ENCODE assay signal across 23 cellular contexts in genomic region chr20:56348306-56348695, GRCh38. TPM values are rescaled to one million over a fixed set of nuclear protein-coding genes. Genes with fewer than 3 reads are reported as not detected.
DNase-seq lines count a peak whose midpoint lies in the region; ATAC-seq and TF ChIP-seq lines count a peak whose summit lies in the region.
"Had no signal": no experiment of that assay in that cellular context is flagged by ENCODE, and none has a peak within 500 bp of the region (broad histone marks: within the 10 kb centered on the region; RNA-seq: fewer than 3 reads in every experiment).

No MANE protein-coding gene starts in this region.

- H3K27ac Mint-ChIP-seq in brain, result peak overlapping the region; percentile 2 to 77 (median 52)
- H3K27ac Mint-ChIP-seq in activated CD4-positive, alpha-beta memory T cell treated with anti-CD3 and anti-CD28 coated beads for 36 hours, result no peak overlapping the region
- H3K27ac Mint-ChIP-seq: activated naive CD8-positive, alpha-beta T cell; dendritic cell treated with granulocyte-macrophage colony-stimulating factor and Interleukin-4, amounts not matched to agents 40 ng/mL and 50 ng/mL, for 4 days; stimulated activated naive B cell treated with anti-CD40 and anti-IgM and Interleukin-4, amounts not matched to agents 10 μg/mL and 1 μg/mL and 100 μg/mL, for 72 hours had no signal

- no peaks in the 10 kb centered on the region for H3K9me3 ChIP-seq in stomach
- H3K9me3 ChIP-seq: BLaER1, esophagus muscularis mucosa, MG63, neutrophil, tibial nerve had no signal

- H3K27me3 ChIP-seq in stomach, result peaks cover 0 to 30% (median 8%) of the 10 kb centered on the region in 3 donors

- DNase-seq in DMS53 (lab: John Stamatoyannopoulos, UW) (peak; percentile 12), DMS53 treated with DMSO at 0.1 percent for 48 hours (lab: John Stamatoyannopoulos, UW; ENCODE audit: unreplicated experiment) (no peak), left lobe of liver (ENCODE audit: low spot score) (peak; percentile 54), stomach (peak; percentile 57)
- DNase-seq in effector CD4-positive, alpha-beta T cell, result no peak
- no peak for DNase-seq in activated CD4-positive, alpha-beta memory T cell treated with anti-CD3 and anti-CD28 coated beads for 36 hours
- DNase-seq: activated T-cell treated with anti-CD3 and anti-CD28 coated beads, Interleukin-2, amount 50 U/mL, for 48 hours; DMS 273 treated with DMSO at 0.1 percent for 48 hours; head of caudate nucleus; MG63; midbrain; NCI-H1694; NK-92 treated with Interleukin-12 subunit alpha and Interleukin-12 subunit beta, amount 100 ng/mL, for 24 hours; stimulated activated naive B cell treated with anti-CD40 and anti-IgM and Interleukin-4, amounts not matched to agents 10 μg/mL and 1 μg/mL and 100 μg/mL, for 72 hours had no signal

- POLR2A ChIA-PET in activated CD4-positive, alpha-beta memory T cell treated with anti-CD3 and anti-CD28 coated beads for 36 hours (lab: Charles Lee), result no interaction called here

- no peaks in the 10 kb centered on the region for H3K36me3 Mint-ChIP-seq in brain
- H3K36me3 Mint-ChIP-seq in activated CD4-positive, alpha-beta memory T cell treated with anti-CD3 and anti-CD28 coated beads for 36 hours, result no peaks in the 10 kb centered on the region
- H3K36me3 Mint-ChIP-seq: activated naive CD8-positive, alpha-beta T cell; stimulated activated naive B cell treated with anti-CD40 and anti-IgM and Interleukin-4, amounts not matched to agents 10 μg/mL and 1 μg/mL and 100 μg/mL, for 72 hours had no signal

- intact Hi-C loops in stomach (cut with DNase I; ENCODE audit: low total_unique reads), result no loop called here
- intact Hi-C loops in activated CD4-positive, alpha-beta memory T cell treated with anti-CD3 and anti-CD28 coated beads for 36 hours (cut with micrococcal nuclease), result loop anchor here (10.0 kb wide), 1 partner anchor 1684 kb away; no protein-coding TSS in a partner anchor

- peaks cover 28% of the 10 kb centered on the region for H3K4me1 Mint-ChIP-seq in brain
- H3K4me1 Mint-ChIP-seq in activated CD4-positive, alpha-beta memory T cell treated with anti-CD3 and anti-CD28 coated beads for 36 hours (ENCODE audit: low read depth), result peaks cover 8% of the 10 kb centered on the region
- H3K4me1 Mint-ChIP-seq: stimulated activated naive B cell treated with anti-CD40 and anti-IgM and Interleukin-4, amounts not matched to agents 10 μg/mL and 1 μg/mL and 100 μg/mL, for 72 hours had no signal

- peaks cover 13% of the 10 kb centered on the region for H3K27me3 Mint-ChIP-seq in brain
- H3K27me3 Mint-ChIP-seq in activated CD4-positive, alpha-beta memory T cell treated with anti-CD3 and anti-CD28 coated beads for 36 hours, result peaks cover 34% of the 10 kb centered on the region

- no peak for TF ChIP-seq CTCF in brain (conservative IDR thresholded peaks at IDR 0.05)
- no peak for TF ChIP-seq CTCF in stomach (IDR thresholded peaks at IDR 0.05)

- H3K36me3 ChIP-seq in stomach, result no peaks in the 10 kb centered on the region
- H3K36me3 ChIP-seq: BLaER1, esophagus muscularis mucosa, MG63, neutrophil, tibial nerve had no signal

- H3K4me3 ChIP-seq in stomach, result no peak overlapping the region
- H3K4me3 ChIP-seq: BLaER1, esophagus muscularis mucosa, MG63, tibial nerve had no signal

- peak overlapping the region; percentile 37 to 73 (median 59) for H3K4me3 Mint-ChIP-seq in brain
- no peak overlapping the region for H3K4me3 Mint-ChIP-seq in activated CD4-positive, alpha-beta memory T cell treated with anti-CD3 and anti-CD28 coated beads for 36 hours
- H3K4me3 Mint-ChIP-seq: activated naive CD8-positive, alpha-beta T cell; dendritic cell treated with granulocyte-macrophage colony-stimulating factor and Interleukin-4, amounts not matched to agents 40 ng/mL and 50 ng/mL, for 4 days; stimulated activated naive B cell treated with anti-CD40 and anti-IgM and Interleukin-4, amounts not matched to agents 10 μg/mL and 1 μg/mL and 100 μg/mL, for 72 hours had no signal

- ATAC-seq in left lobe of liver (peak; percentile 87), HG03432 (IDR thresholded peaks at IDR 0.05; ENCODE audit: unreplicated experiment) (no peak)
- ATAC-seq: stimulated activated naive B cell treated with anti-CD40 and anti-IgM and Interleukin-4, amounts not matched to agents 10 μg/mL and 1 μg/mL and 100 μg/mL, for 72 hours had no signal

- WGBS in stomach, 5 donors, result 6 to 14% (median 8%) methylated on average over 6 of the region's 6 CpGs

- no peak for TF ChIP-seq POLR2A in stomach (IDR thresholded peaks at IDR 0.05)

- CTCF ChIA-PET in activated CD4-positive, alpha-beta memory T cell treated with anti-CD3 and anti-CD28 coated beads for 36 hours (lab: Charles Lee), result no interaction called here

- H3K27ac ChIP-seq in stomach, result peak overlapping the region; percentile 32 to 73 (median 44)
- H3K27ac ChIP-seq: BLaER1, esophagus muscularis mucosa, neutrophil, RWPE1, tibial nerve had no signal

- H3K9me3 Mint-ChIP-seq in brain, result peaks cover 0 to 3% (median 0%) of the 10 kb centered on the region in 5 experiments
- H3K9me3 Mint-ChIP-seq in activated CD4-positive, alpha-beta memory T cell treated with anti-CD3 and anti-CD28 coated beads for 36 hours, result no peaks in the 10 kb centered on the region
- H3K9me3 Mint-ChIP-seq: dendritic cell treated with granulocyte-macrophage colony-stimulating factor and Interleukin-4, amounts not matched to agents 40 ng/mL and 50 ng/mL, for 4 days; stimulated activated naive B cell treated with anti-CD40 and anti-IgM and Interleukin-4, amounts not matched to agents 10 μg/mL and 1 μg/mL and 100 μg/mL, for 72 hours had no signal

- peaks cover 0 to 26% (median 20%) of the 10 kb centered on the region in 4 donors for H3K4me1 ChIP-seq in stomach
- H3K4me1 ChIP-seq: BLaER1 had no signal

- no peak for TF ChIP-seq EP300 in stomach (IDR thresholded peaks at IDR 0.05)

RNA-seq across cellular contexts. Expression of gene FAM210B, which starts 10.5 kb away (rescaled TPM):
- polyA plus RNA-seq in brain (ENCODE audit: insufficient read depth, low read depth, low replicate concordance) (191 TPM), stomach (10 to 100 TPM; 32.5 to 42.6 (median 32.5) TPM)
- total RNA-seq in left lobe of liver (53.6 TPM), stomach (10 to 100 TPM; 11.3 to 33.8 (median 26.1) TPM)
- 1 to 10 TPM; 5.5 to 5.9 TPM for total RNA-seq in activated CD4-positive, alpha-beta memory T cell treated with anti-CD3 and anti-CD28 coated beads for 36 hours

RNA-seq across cellular contexts. Expression of gene AURKA, which starts 43.7 kb away (rescaled TPM):
- 26.3 TPM for polyA plus RNA-seq in brain (ENCODE audit: insufficient read depth, low read depth, low replicate concordance)
- 1.6 TPM for total RNA-seq in left lobe of liver
- total RNA-seq in stomach, result 10 to 100 TPM in 2 of 5 donors, 1 to 10 TPM in 2, under 1 TPM in 1; 0.45 to 27.7 (median 7.0) TPM
- polyA plus RNA-seq in stomach, result 1 to 10 TPM; 5.1 to 8.3 (median 6.7) TPM
- total RNA-seq in activated CD4-positive, alpha-beta memory T cell treated with anti-CD3 and anti-CD28 coated beads for 36 hours, result 100 to 1,000 TPM in 1 of 2 experiments, 10 to 100 TPM in 1; 99.7 to 101 TPM

RNA-seq across cellular contexts. Expression of gene CSTF1, which starts 44.1 kb away (rescaled TPM):
- polyA plus RNA-seq in brain (ENCODE audit: insufficient read depth, low read depth, low replicate concordance) (27.0 TPM), stomach (10 to 100 TPM in 1 of 3 donors, 1 to 10 TPM in 2; 7.1 to 12.8 (median 8.7) TPM)
- total RNA-seq in left lobe of liver (17.2 TPM), stomach (10 to 100 TPM in 4 of 5 donors, 1 to 10 TPM in 1; 9.3 to 86.2 (median 23.9) TPM)
- 10 to 100 TPM; 53.9 to 56.6 TPM for total RNA-seq in activated CD4-positive, alpha-beta memory T cell treated with anti-CD3 and anti-CD28 coated beads for 36 hours

Comparison
In these comparisons a context has a peak if more than half of its experiments do, and no peak if none do; other contexts are left out.
1. DNase-seq: peak in DMS53 (single experiment), left lobe of liver (single experiment) and stomach (single experiment); none in DMS53 treated with DMSO at 0.1 percent for 48 hours (single experiment), effector CD4-positive, alpha-beta T cell (single experiment) and activated CD4-positive, alpha-beta memory T cell treated with anti-CD3 and anti-CD28 coated beads for 36 hours (single experiment).